In the genomic region with DNA sequence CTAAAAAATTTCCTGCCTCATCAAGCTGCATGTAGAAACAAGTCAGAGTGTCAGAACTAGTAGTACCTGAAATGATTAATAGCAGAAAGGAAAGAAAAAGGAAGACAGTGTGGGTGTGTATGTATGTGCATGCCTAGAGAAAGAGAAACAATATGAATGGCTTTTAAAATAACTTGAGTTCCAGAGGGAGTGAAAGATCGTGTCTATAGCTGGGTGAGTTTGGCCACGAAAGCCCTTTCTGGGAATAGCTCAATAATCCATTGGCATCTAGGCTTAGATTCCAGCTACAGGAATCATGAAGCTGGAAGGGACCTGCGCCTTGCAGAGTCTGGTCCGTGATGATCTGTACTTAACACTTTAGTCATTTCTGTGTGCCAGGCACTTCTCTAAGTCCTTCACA, we compare ENCODE assay signal across 1 cellular context.
TF ChIP-seq lines count a peak whose summit lies in the region.

No MANE protein-coding gene starts in this region.

TF ChIP-seq in K562, 482 proteins besides CTCF, POLR2A, EP300 and RAD21 (continued from another document):
- TF ChIP-seq, protein P1, sequence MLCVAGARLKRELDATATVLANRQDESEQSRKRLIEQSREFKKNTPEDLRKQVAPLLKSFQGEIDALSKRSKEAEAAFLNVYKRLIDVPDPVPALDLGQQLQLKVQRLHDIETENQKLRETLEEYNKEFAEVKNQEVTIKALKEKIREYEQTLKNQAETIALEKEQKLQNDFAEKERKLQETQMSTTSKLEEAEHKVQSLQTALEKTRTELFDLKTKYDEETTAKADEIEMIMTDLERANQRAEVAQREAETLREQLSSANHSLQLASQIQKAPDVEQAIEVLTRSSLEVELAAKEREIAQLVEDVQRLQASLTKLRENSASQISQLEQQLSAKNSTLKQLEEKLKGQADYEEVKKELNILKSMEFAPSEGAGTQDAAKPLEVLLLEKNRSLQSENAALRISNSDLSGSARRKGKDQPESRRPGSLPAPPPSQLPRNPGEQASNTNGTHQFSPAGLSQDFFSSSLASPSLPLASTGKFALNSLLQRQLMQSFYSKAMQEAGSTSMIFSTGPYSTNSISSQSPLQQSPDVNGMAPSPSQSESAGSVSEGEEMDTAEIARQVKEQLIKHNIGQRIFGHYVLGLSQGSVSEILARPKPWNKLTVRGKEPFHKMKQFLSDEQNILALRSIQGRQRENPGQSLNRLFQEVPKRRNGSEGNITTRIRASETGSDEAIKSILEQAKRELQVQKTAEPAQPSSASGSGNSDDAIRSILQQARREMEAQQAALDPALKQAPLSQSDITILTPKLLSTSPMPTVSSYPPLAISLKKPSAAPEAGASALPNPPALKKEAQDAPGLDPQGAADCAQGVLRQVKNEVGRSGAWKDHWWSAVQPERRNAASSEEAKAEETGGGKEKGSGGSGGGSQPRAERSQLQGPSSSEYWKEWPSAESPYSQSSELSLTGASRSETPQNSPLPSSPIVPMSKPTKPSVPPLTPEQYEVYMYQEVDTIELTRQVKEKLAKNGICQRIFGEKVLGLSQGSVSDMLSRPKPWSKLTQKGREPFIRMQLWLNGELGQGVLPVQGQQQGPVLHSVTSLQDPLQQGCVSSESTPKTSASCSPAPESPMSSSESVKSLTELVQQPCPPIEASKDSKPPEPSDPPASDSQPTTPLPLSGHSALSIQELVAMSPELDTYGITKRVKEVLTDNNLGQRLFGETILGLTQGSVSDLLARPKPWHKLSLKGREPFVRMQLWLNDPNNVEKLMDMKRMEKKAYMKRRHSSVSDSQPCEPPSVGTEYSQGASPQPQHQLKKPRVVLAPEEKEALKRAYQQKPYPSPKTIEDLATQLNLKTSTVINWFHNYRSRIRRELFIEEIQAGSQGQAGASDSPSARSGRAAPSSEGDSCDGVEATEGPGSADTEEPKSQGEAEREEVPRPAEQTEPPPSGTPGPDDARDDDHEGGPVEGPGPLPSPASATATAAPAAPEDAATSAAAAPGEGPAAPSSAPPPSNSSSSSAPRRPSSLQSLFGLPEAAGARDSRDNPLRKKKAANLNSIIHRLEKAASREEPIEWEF (CRISPR knock-in tag; IDR thresholded peaks at IDR 0.05): no peak
- TF ChIP-seq FUS (optimal IDR thresholded peaks at IDR 0.05; ENCODE audit: low read depth, low read length) (no peak), LCOR (CRISPR knock-in tag; IDR thresholded peaks at IDR 0.05) (no peak), NCOA6 (IDR thresholded peaks at IDR 0.05) (no peak), PKNOX1 (IDR thresholded peaks at IDR 0.05) (peak; percentile 42), ZNF263 (CRISPR knock-in tag; IDR thresholded peaks at IDR 0.05; ENCODE audit: borderline replicate concordance) (no peak)
- TF ChIP-seq, protein P2, sequence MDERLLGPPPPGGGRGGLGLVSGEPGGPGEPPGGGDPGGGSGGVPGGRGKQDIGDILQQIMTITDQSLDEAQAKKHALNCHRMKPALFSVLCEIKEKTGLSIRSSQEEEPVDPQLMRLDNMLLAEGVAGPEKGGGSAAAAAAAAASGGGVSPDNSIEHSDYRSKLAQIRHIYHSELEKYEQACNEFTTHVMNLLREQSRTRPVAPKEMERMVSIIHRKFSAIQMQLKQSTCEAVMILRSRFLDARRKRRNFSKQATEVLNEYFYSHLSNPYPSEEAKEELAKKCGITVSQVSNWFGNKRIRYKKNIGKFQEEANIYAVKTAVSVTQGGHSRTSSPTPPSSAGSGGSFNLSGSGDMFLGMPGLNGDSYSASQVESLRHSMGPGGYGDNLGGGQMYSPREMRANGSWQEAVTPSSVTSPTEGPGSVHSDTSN (CRISPR knock-in tag; IDR thresholded peaks at IDR 0.05; ENCODE audit: low read depth): no peak
- TF ChIP-seq, protein P2 (tag; conservative IDR thresholded peaks at IDR 0.05; ENCODE audit: low read depth): 0 out of 2 replicates have a peak, but pooled peaks have one; percentile 45
